Comparison of ENCODE assay signal across 22 cellular contexts in the genomic region with DNA sequence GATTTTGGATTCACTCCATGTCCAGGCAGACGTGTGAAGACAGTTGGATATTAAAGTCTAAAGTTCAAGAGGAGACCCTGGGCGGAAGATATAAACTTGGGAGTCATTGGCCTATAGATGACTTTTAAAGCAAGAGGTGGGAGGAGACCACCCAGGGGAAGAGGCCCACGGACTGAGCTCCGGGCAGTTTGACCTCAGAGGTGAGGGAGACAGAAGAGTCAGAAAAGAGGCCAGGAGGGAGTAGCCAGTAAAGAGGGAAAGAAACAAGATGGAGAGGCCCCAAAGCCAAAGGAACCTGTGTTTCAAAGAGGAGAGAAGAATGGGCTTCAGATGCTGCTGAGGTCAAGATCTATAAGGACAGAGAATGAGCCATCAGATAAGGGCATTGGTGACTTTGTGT. TPM values are rescaled to one million over a fixed set of nuclear protein-coding genes. Genes with fewer than 3 reads are reported as not detected.
DNase-seq lines count a peak whose midpoint lies in the region; ATAC-seq and TF ChIP-seq lines count a peak whose summit lies in the region.
"Had no signal": no experiment of that assay in that cellular context is flagged by ENCODE, and none has a peak within 500 bp of the region (broad histone marks: within the 10 kb centered on the region; RNA-seq: fewer than 3 reads in every experiment).

No MANE protein-coding gene starts in this region.

- no peak overlapping the region for H3K4me2 ChIP-seq in osteoblast (ENCODE audit: insufficient read depth, low read length)

- H3K27me3 ChIP-seq in osteoblast (ENCODE audit: insufficient read depth, low read length) (no peaks in the 10 kb centered on the region), body of pancreas (no peaks in the 10 kb centered on the region)
- no peaks in the 10 kb centered on the region for H3K27me3 ChIP-seq in effector memory CD4-positive, alpha-beta T cell (replicated peaks; ENCODE audit: control insufficient read depth, insufficient read depth, low read length, poor library complexity, severe bottlenecking)
- H3K27me3 ChIP-seq: colonic mucosa, ovary had no signal

- 76 to 84% methylated on average over 4 of the region's 4 CpGs for WGBS in body of pancreas, 2 donors

- DNase-seq in activated naive CD4-positive, alpha-beta T cell treated with anti-CD3 and anti-CD28 coated beads for 36 hours: no peak
- no peak for DNase-seq in activated naive CD4-positive, alpha-beta T cell treated with anti-CD3 and anti-CD28 coated beads, Interleukin-2, amount 50 U/mL, for 16 hours
- DNase-seq in T-helper 17 cell (no peak), osteoblast (ENCODE audit: insufficient read length, low spot score, missing footprints) (no peak), body of pancreas (no peak)
- DNase-seq in effector memory CD8-positive, alpha-beta T cell: no peak
- DNase-seq in stimulated activated naive B cell treated with anti-CD40 and anti-IgM and Interleukin-4, amounts not matched to agents 10 μg/mL and 1 μg/mL and 100 μg/mL, for 72 hours: no peak
- DNase-seq in effector memory CD4-positive, alpha-beta T cell: no peak
- DNase-seq: activated CD4-positive, alpha-beta T cell treated with anti-CD3 and anti-CD28 coated beads for 48 hours; colonic mucosa; DMS153; GDM1; NCI-H1048; NCI-H1930; NCI-H226; ovary; right cardiac atrium; Right ventricle myocardium superior; stimulated activated CD4-positive, alpha-beta T cell treated with anti-CD3 and anti-CD28 coated beads, Interleukin-12 subunit alpha, Interleukin-12 subunit beta, amount 100 ng/mL, for 4 hours had no signal

- TF ChIP-seq POLR2A in body of pancreas (IDR thresholded peaks at IDR 0.05): no peak

- no peak overlapping the region for H3K4me3 ChIP-seq in osteoblast (ENCODE audit: insufficient read depth, low read length)
- no peak overlapping the region for H3K4me3 ChIP-seq in body of pancreas
- H3K4me3 ChIP-seq in effector memory CD4-positive, alpha-beta T cell (ENCODE audit: insufficient read depth, low read depth, low read length, poor library complexity, severe bottlenecking): no peak overlapping the region
- H3K4me3 ChIP-seq: colonic mucosa, lung, ovary had no signal

- H3K27me3 Mint-ChIP-seq in activated naive CD4-positive, alpha-beta T cell treated with anti-CD3 and anti-CD28 coated beads for 36 hours (ENCODE audit: low read depth): no peaks in the 10 kb centered on the region
- H3K27me3 Mint-ChIP-seq in T-helper 17 cell: no peaks in the 10 kb centered on the region
- no peaks in the 10 kb centered on the region for H3K27me3 Mint-ChIP-seq in effector memory CD8-positive, alpha-beta T cell
- H3K27me3 Mint-ChIP-seq in stimulated activated naive B cell treated with anti-CD40 and anti-IgM and Interleukin-4, amounts not matched to agents 10 μg/mL and 1 μg/mL and 100 μg/mL, for 72 hours: no peaks in the 10 kb centered on the region

- intact Hi-C loops in activated naive CD4-positive, alpha-beta T cell treated with anti-CD3 and anti-CD28 coated beads for 36 hours (cut with micrococcal nuclease): no loop called here
- intact Hi-C loops in body of pancreas (cut with DNase I): no loop called here

- H2AFZ ChIP-seq in osteoblast (ENCODE audit: low read length): no peak overlapping the region

- H3K27ac ChIP-seq in osteoblast (ENCODE audit: low read depth, low read length) (no peak overlapping the region), body of pancreas (no peak overlapping the region)
- no peak overlapping the region for H3K27ac ChIP-seq in effector memory CD4-positive, alpha-beta T cell (ENCODE audit: insufficient read depth, low read length, poor library complexity, severe bottlenecking)
- H3K27ac ChIP-seq: colonic mucosa, ovary had no signal

- no peaks in the 10 kb centered on the region for H3K79me2 ChIP-seq in osteoblast (ENCODE audit: insufficient read depth, low read length)

- peak overlapping the region; percentile 42 for H3K27ac Mint-ChIP-seq in activated naive CD4-positive, alpha-beta T cell treated with anti-CD3 and anti-CD28 coated beads for 36 hours
- H3K27ac Mint-ChIP-seq in T-helper 17 cell: peak overlapping the region; percentile 73
- H3K27ac Mint-ChIP-seq in effector memory CD8-positive, alpha-beta T cell: peak overlapping the region; percentile 22 to 51
- H3K27ac Mint-ChIP-seq in stimulated activated naive B cell treated with anti-CD40 and anti-IgM and Interleukin-4, amounts not matched to agents 10 μg/mL and 1 μg/mL and 100 μg/mL, for 72 hours: peak overlapping the region; percentile 39
- H3K27ac Mint-ChIP-seq: CD14-positive monocyte had no signal

- H3K9me3 ChIP-seq in T-helper 17 cell (ENCODE audit: control insufficient read depth, low read length, poor library complexity, severe bottlenecking): no peaks in the 10 kb centered on the region
- no peaks in the 10 kb centered on the region for H3K9me3 ChIP-seq in osteoblast (ENCODE audit: low read depth, low read length)
- H3K9me3 ChIP-seq in body of pancreas: no peaks in the 10 kb centered on the region
- H3K9me3 ChIP-seq in effector memory CD4-positive, alpha-beta T cell (ENCODE audit: control insufficient read depth, low read length): no peaks in the 10 kb centered on the region
- H3K9me3 ChIP-seq: colonic mucosa, ovary had no signal

- H3K9me3 Mint-ChIP-seq in activated naive CD4-positive, alpha-beta T cell treated with anti-CD3 and anti-CD28 coated beads for 36 hours: no peaks in the 10 kb centered on the region
- H3K9me3 Mint-ChIP-seq in effector memory CD8-positive, alpha-beta T cell: no peaks in the 10 kb centered on the region
- H3K9me3 Mint-ChIP-seq in stimulated activated naive B cell treated with anti-CD40 and anti-IgM and Interleukin-4, amounts not matched to agents 10 μg/mL and 1 μg/mL and 100 μg/mL, for 72 hours: peaks cover under 1 to 7% of the 10 kb centered on the region in 2 donors

- TF ChIP-seq CTCF in osteoblast (IDR thresholded peaks at IDR 0.05; ENCODE audit: extremely low read depth, low read depth, low read length) (no peak), body of pancreas (IDR thresholded peaks at IDR 0.05) (no peak)

- H4K20me1 ChIP-seq in osteoblast (ENCODE audit: insufficient read depth, low read length): no peaks in the 10 kb centered on the region

- H3K4me1 Mint-ChIP-seq in activated naive CD4-positive, alpha-beta T cell treated with anti-CD3 and anti-CD28 coated beads for 36 hours (ENCODE audit: low read depth): peaks cover 59% of the 10 kb centered on the region
- H3K4me1 Mint-ChIP-seq in T-helper 17 cell: peaks cover 57% of the 10 kb centered on the region
- H3K4me1 Mint-ChIP-seq in effector memory CD8-positive, alpha-beta T cell (ENCODE audit: low read depth in 2 of 2): peaks cover 57 to 60% of the 10 kb centered on the region in 2 donors
- peaks cover 41 to 70% of the 10 kb centered on the region in 2 donors for H3K4me1 Mint-ChIP-seq in stimulated activated naive B cell treated with anti-CD40 and anti-IgM and Interleukin-4, amounts not matched to agents 10 μg/mL and 1 μg/mL and 100 μg/mL, for 72 hours

- H3K4me3 Mint-ChIP-seq in activated naive CD4-positive, alpha-beta T cell treated with anti-CD3 and anti-CD28 coated beads for 36 hours: no peak overlapping the region
- peak overlapping the region; percentile 49 for H3K4me3 Mint-ChIP-seq in T-helper 17 cell
- H3K4me3 Mint-ChIP-seq in effector memory CD8-positive, alpha-beta T cell: no peak overlapping the region
- H3K4me3 Mint-ChIP-seq in stimulated activated naive B cell treated with anti-CD40 and anti-IgM and Interleukin-4, amounts not matched to agents 10 μg/mL and 1 μg/mL and 100 μg/mL, for 72 hours: no peak overlapping the region
- H3K4me3 Mint-ChIP-seq: CD14-positive monocyte had no signal

- no peaks in the 10 kb centered on the region for H3K36me3 ChIP-seq in osteoblast (ENCODE audit: insufficient read depth, low read length)
- H3K36me3 ChIP-seq in body of pancreas (replicated peaks in 1 of 2; ENCODE audit: insufficient read depth in 1 of 2, low read depth in 2 of 2): no peaks in the 10 kb centered on the region
- H3K36me3 ChIP-seq in effector memory CD4-positive, alpha-beta T cell (ENCODE audit: control insufficient read depth, insufficient read depth, low read length): peaks cover 19% of the 10 kb centered on the region
- H3K36me3 ChIP-seq: colonic mucosa, ovary had no signal

- H3K4me1 ChIP-seq in osteoblast (ENCODE audit: insufficient read depth, low read length) (peaks cover 6% of the 10 kb centered on the region), body of pancreas (peaks cover 7% of the 10 kb centered on the region)
- peaks cover 21% of the 10 kb centered on the region for H3K4me1 ChIP-seq in effector memory CD4-positive, alpha-beta T cell (ENCODE audit: control insufficient read depth, insufficient read depth, low read length, poor library complexity, severe bottlenecking)
- H3K4me1 ChIP-seq: colonic mucosa had no signal

- CTCF ChIA-PET in activated naive CD4-positive, alpha-beta T cell treated with anti-CD3 and anti-CD28 coated beads for 36 hours (lab: Charles Lee): no interaction called here

- peaks cover 38% of the 10 kb centered on the region for H3K36me3 Mint-ChIP-seq in activated naive CD4-positive, alpha-beta T cell treated with anti-CD3 and anti-CD28 coated beads for 36 hours (ENCODE audit: low read depth)
- peaks cover 11% of the 10 kb centered on the region for H3K36me3 Mint-ChIP-seq in T-helper 17 cell (ENCODE audit: low read depth)
- H3K36me3 Mint-ChIP-seq in effector memory CD8-positive, alpha-beta T cell (ENCODE audit: insufficient read depth): peaks cover 42% of the 10 kb centered on the region
- peaks cover 42 to 73% of the 10 kb centered on the region in 2 donors for H3K36me3 Mint-ChIP-seq in stimulated activated naive B cell treated with anti-CD40 and anti-IgM and Interleukin-4, amounts not matched to agents 10 μg/mL and 1 μg/mL and 100 μg/mL, for 72 hours
- H3K36me3 Mint-ChIP-seq: CD14-positive monocyte had no signal

- ATAC-seq in T-helper 17 cell (no peak), body of pancreas (no peak)
- ATAC-seq in effector memory CD8-positive, alpha-beta T cell (replicated peaks): no peak
- no peak for ATAC-seq in stimulated activated naive B cell treated with anti-CD40 and anti-IgM and Interleukin-4, amounts not matched to agents 10 μg/mL and 1 μg/mL and 100 μg/mL, for 72 hours (replicated peaks)
- ATAC-seq: right cardiac atrium had no signal

RNA-seq across cellular contexts. Expression of a gene that starts 11.4 kb away (rescaled TPM):
- 100 to 1,000 TPM in 1 of 2 experiments, 10 to 100 TPM in 1; 99.4 to 105 TPM for total RNA-seq in activated naive CD4-positive, alpha-beta T cell treated with anti-CD3 and anti-CD28 coated beads for 36 hours
- total RNA-seq in T-helper 17 cell (100 to 1,000 TPM; 126 to 155 TPM), osteoblast (under 0.01 TPM in 1 of 2 replicates, not detected in the other), body of pancreas (1 to 10 TPM; 2.0 to 3.4 TPM)
- total RNA-seq: LHCN-M2 had no signal

Comparison
In these comparisons a context has a peak if more than half of its experiments do, and no peak if none do; other contexts are left out.
1. RNA of a gene that starts 11.4 kb away (total RNA-seq): 126 to 155 TPM in T-helper 17 cell and 99.4 to 105 TPM in activated naive CD4-positive, alpha-beta T cell treated with anti-CD3 and anti-CD28 coated beads for 36 hours; 2.0 to 3.4 TPM in body of pancreas and under 0.01 TPM in osteoblast; every median in the first group is over 10 times any median in the second.
2. Peak in every context shown above with its lines, with median percentiles within 50 percentile points of each other: H3K27ac Mint-ChIP-seq.